ENCODE assay signal across 8 cellular contexts in the genomic region with DNA sequence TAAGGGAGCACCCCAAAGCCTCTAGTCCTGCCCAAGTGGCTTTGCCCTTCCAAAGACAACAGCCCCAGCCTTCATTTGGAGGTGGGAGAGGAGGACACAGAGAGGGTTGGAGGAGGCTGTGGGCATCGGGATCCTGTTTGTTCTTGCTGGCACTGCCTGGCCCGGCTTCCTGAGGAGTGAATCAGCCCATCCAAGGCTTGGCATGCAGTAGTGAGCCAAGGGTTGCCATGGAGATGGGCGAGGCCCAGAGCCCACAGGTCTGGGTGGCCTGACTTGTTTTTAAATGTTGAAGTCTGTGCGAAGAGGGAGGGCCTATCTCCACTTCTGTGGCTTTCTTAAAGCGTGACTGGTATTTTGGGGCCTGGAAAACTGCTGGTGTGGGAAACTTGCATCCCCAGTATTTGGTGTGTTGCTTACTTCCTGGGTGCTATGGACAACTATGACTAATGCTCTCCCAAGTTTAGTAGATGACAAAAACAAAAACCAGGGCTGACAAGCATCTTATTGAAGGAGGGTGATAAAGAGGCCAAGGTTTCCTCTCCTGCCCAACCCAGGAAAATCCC. TPM values are rescaled to one million over a fixed set of nuclear protein-coding genes. Genes with fewer than 3 reads are reported as not detected.
DNase-seq lines count a peak whose midpoint lies in the region; ATAC-seq, FAIRE-seq and TF ChIP-seq lines count a peak whose summit lies in the region.

No MANE protein-coding gene starts in this region.

- H3K9me3 ChIP-seq in right atrium auricular region (no peaks in the 10 kb centered on the region), gastrocnemius medialis (no peaks in the 10 kb centered on the region)

- no peaks in the 10 kb centered on the region for H3K36me3 ChIP-seq in right atrium auricular region
- H3K36me3 ChIP-seq in gastrocnemius medialis = no peaks in the 10 kb centered on the region

- no peaks in the 10 kb centered on the region for H3K9me3 Mint-ChIP-seq in activated T-helper 1 cell treated with anti-CD3 and anti-CD28 coated beads, Interleukin-12 subunit alpha, Interleukin-12 subunit beta, Interleukin-2, Interleukin-4 antibody, amounts not matched to agents 30 ng/mL and 10 ng/mL and 1 ng/mL, durations not matched to agents 14 hours and 24 hours and 36 hours

- peak overlapping the region; percentile 64 to 65 for H3K27ac ChIP-seq in right atrium auricular region
- peak overlapping the region; percentile 15 to 46 (median 42) for H3K27ac ChIP-seq in gastrocnemius medialis

- in situ Hi-C loops in gastrocnemius medialis (cut with MboI; ENCODE audit: low sequenced_read_pairs in 4 of 4) = no loop called here

- no peak for TF ChIP-seq CTCF in right atrium auricular region (IDR thresholded peaks at IDR 0.05)
- no peak for TF ChIP-seq CTCF in gastrocnemius medialis (IDR thresholded peaks at IDR 0.05 in 4 of 5, conservative IDR thresholded peaks at IDR 0.05 in 1 of 5)
- no peak for TF ChIP-seq CTCF in D721Med (IDR thresholded peaks at IDR 0.05; ENCODE audit: insufficient read depth, missing control alignments)

- H3K4me1 ChIP-seq in right atrium auricular region (peaks cover 0 to 59% of the 10 kb centered on the region in 2 donors), gastrocnemius medialis (peaks cover 12 to 22% of the 10 kb centered on the region in 2 donors)

- H3K4me1 Mint-ChIP-seq in activated T-helper 1 cell treated with anti-CD3 and anti-CD28 coated beads, Interleukin-12 subunit alpha, Interleukin-12 subunit beta, Interleukin-2, Interleukin-4 antibody, amounts not matched to agents 30 ng/mL and 10 ng/mL and 1 ng/mL, durations not matched to agents 14 hours and 24 hours and 36 hours (ENCODE audit: low read depth) = peaks cover 57% of the 10 kb centered on the region

- peak overlapping the region; percentile 86 for H3K27ac Mint-ChIP-seq in activated T-helper 1 cell treated with anti-CD3 and anti-CD28 coated beads, Interleukin-12 subunit alpha, Interleukin-12 subunit beta, Interleukin-2, Interleukin-4 antibody, amounts not matched to agents 30 ng/mL and 10 ng/mL and 1 ng/mL, durations not matched to agents 14 hours and 24 hours and 36 hours

- intact Hi-C loops in activated T-helper 1 cell treated with anti-CD3 and anti-CD28 coated beads, Interleukin-12 subunit alpha, Interleukin-12 subunit beta, Interleukin-2, Interleukin-4 antibody, amounts not matched to agents 30 ng/mL and 10 ng/mL and 1 ng/mL, durations not matched to agents 14 hours and 24 hours and 36 hours (cut with micrococcal nuclease) = loop anchor here (1.0 to 2.0 kb wide), 3 partner anchors 15 to 51 kb away; partner anchors contain the start of gene CD9
- intact Hi-C loops in gastrocnemius medialis (cut with DNase I; ENCODE audit: low total_unique reads) = no loop called here

- H3K4me3 Mint-ChIP-seq in activated T-helper 1 cell treated with anti-CD3 and anti-CD28 coated beads, Interleukin-12 subunit alpha, Interleukin-12 subunit beta, Interleukin-2, Interleukin-4 antibody, amounts not matched to agents 30 ng/mL and 10 ng/mL and 1 ng/mL, durations not matched to agents 14 hours and 24 hours and 36 hours = peak overlapping the region; percentile 0

- H3K27me3 ChIP-seq in right atrium auricular region (no peaks in the 10 kb centered on the region), gastrocnemius medialis (no peaks in the 10 kb centered on the region)

- TF ChIP-seq POLR2A in gastrocnemius medialis (IDR thresholded peaks at IDR 0.05) = no peak

- H3K4me3 ChIP-seq in right atrium auricular region (no peak overlapping the region), gastrocnemius medialis (no peak overlapping the region)

- peaks cover 1% of the 10 kb centered on the region for H3K36me3 Mint-ChIP-seq in activated T-helper 1 cell treated with anti-CD3 and anti-CD28 coated beads, Interleukin-12 subunit alpha, Interleukin-12 subunit beta, Interleukin-2, Interleukin-4 antibody, amounts not matched to agents 30 ng/mL and 10 ng/mL and 1 ng/mL, durations not matched to agents 14 hours and 24 hours and 36 hours (ENCODE audit: low read depth)

- H3K27me3 Mint-ChIP-seq in activated T-helper 1 cell treated with anti-CD3 and anti-CD28 coated beads, Interleukin-12 subunit alpha, Interleukin-12 subunit beta, Interleukin-2, Interleukin-4 antibody, amounts not matched to agents 30 ng/mL and 10 ng/mL and 1 ng/mL, durations not matched to agents 14 hours and 24 hours and 36 hours (ENCODE audit: insufficient read depth) = peaks cover 4% of the 10 kb centered on the region

- FAIRE-seq in D721Med (lab: Jason Lieb, UNC) = no peak

- peak; percentile 40 to 66 for ATAC-seq in gastrocnemius medialis
- no peak for ATAC-seq in GM21723 (IDR thresholded peaks at IDR 0.05; ENCODE audit: unreplicated experiment)
- ATAC-seq in HG03378 (IDR thresholded peaks at IDR 0.05; ENCODE audit: unreplicated experiment) = no peak
- ATAC-seq in HG02588 (IDR thresholded peaks at IDR 0.05; ENCODE audit: unreplicated experiment) = no peak

- DNase-seq in HPDE6-E6E7 (ENCODE audit: extremely low spot score) (peak; percentile 97), right atrium auricular region (ENCODE audit: low spot score) (no peak), gastrocnemius medialis (peak in 1 of 2 donors; percentile 49), D721Med (ENCODE audit: insufficient read length, low spot score) (no peak)
- no peak for DNase-seq in activated T-helper 1 cell treated with anti-CD3 and anti-CD28 coated beads, Interleukin-12 subunit alpha, Interleukin-12 subunit beta, Interleukin-2, Interleukin-4 antibody, amounts not matched to agents 30 ng/mL and 10 ng/mL and 1 ng/mL, durations not matched to agents 14 hours and 24 hours and 36 hours (ENCODE audit: low spot score)

RNA-seq across cellular contexts. Expression of gene CD9, which starts 15.8 kb away (rescaled TPM):
- total RNA-seq in activated T-helper 1 cell treated with anti-CD3 and anti-CD28 coated beads, Interleukin-12 subunit alpha, Interleukin-12 subunit beta, Interleukin-2, Interleukin-4 antibody, amounts not matched to agents 30 ng/mL and 10 ng/mL and 1 ng/mL, durations not matched to agents 14 hours and 24 hours and 36 hours = 47.4 and 50.9 TPM in 2 replicates
- total RNA-seq in right atrium auricular region = 100 to 1,000 TPM; 126 to 230 TPM
- 10 to 100 TPM; 26.7 to 50.6 (median 48.4) TPM for total RNA-seq in gastrocnemius medialis

Comparison
In these comparisons a context has a peak if more than half of its experiments do, and no peak if none do; other contexts are left out.
1. ATAC-seq: peak in gastrocnemius medialis (2 of 2); none in GM21723 (single experiment), HG03378 (single experiment) and HG02588 (single experiment).